In genomic region chr3:5029715-5030114, GRCh38 we compare ENCODE assay signal across 2 cellular contexts.
TF ChIP-seq lines count a peak whose summit lies in the region.

No MANE protein-coding gene starts in this region.

TF ChIP-seq in HepG2, 621 proteins besides CTCF, POLR2A, EP300 and RAD21:
- TF ChIP-seq SYNCRIP (IDR thresholded peaks at IDR 0.05; ENCODE audit: insufficient read depth, low read depth, low read length) = no peak
- TF ChIP-seq MAFK (conservative IDR thresholded peaks at IDR 0.05 in 1 of 2, IDR thresholded peaks at IDR 0.05 in 1 of 2; ENCODE audit: low read length in 2 of 2) = peak; percentile 78 to 87
- TF ChIP-seq MAFF (IDR thresholded peaks at IDR 0.05; ENCODE audit: low read depth, low read length) = peak; percentile 81

TF ChIP-seq in IMR-90, 13 proteins besides CTCF, POLR2A, EP300 and RAD21:
- TF ChIP-seq FOS (IDR thresholded peaks at IDR 0.05; ENCODE audit: low read depth, low read length) (no peak), BHLHE40 (IDR thresholded peaks at IDR 0.05; ENCODE audit: low read depth, low read length) (no peak), MAZ (IDR thresholded peaks at IDR 0.05; ENCODE audit: borderline replicate concordance, low read depth, low read length) (no peak), MXI1 (IDR thresholded peaks at IDR 0.05; ENCODE audit: borderline replicate concordance, low read depth, low read length) (no peak), MAFK (IDR thresholded peaks at IDR 0.05; ENCODE audit: low read depth, low read length) (peak; percentile 79), RCOR1 (IDR thresholded peaks at IDR 0.05; ENCODE audit: insufficient replicate concordance, low read length) (no peak)
- TF ChIP-seq, protein P1, sequence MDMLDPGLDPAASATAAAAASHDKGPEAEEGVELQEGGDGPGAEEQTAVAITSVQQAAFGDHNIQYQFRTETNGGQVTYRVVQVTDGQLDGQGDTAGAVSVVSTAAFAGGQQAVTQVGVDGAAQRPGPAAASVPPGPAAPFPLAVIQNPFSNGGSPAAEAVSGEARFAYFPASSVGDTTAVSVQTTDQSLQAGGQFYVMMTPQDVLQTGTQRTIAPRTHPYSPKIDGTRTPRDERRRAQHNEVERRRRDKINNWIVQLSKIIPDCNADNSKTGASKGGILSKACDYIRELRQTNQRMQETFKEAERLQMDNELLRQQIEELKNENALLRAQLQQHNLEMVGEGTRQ (IDR thresholded peaks at IDR 0.05; ENCODE audit: low read depth, low read length) = no peak
